In the genomic region with DNA sequence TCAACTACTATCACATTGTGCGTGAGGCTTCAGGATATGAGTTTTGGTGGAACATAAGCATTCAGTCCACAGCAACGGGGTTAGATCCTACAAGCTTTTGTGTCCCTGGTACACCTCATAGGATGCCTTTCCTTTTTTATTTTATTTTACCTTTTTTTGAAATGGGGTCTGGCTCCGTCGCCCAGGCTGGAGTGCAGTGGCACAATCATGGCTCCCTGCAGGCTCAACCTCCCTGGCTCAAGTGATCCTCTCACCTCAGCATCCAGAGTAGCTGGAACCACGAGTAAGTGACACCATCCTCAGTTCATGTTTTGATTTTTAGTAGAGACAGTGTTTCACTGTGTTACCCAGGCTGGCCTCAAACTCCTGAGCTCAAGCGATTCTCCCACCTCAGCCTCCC, we compare ENCODE assay signal across 17 cellular contexts.
"Had no signal": no experiment of that assay in that cellular context is flagged by ENCODE, and none has a peak within 500 bp of the region (broad histone marks: within the 10 kb centered on the region; RNA-seq: fewer than 3 reads in every experiment).

No MANE protein-coding gene starts in this region.

- H3K9me3 Mint-ChIP-seq: activated B cell treated with CpG ODN at 0.5 μM for 24 hours; activated CD4-positive, alpha-beta T cell treated with anti-CD3 and anti-CD28 coated beads, Interleukin-2, amount 10 ng/mL, durations not matched to agents 24 days and 14 days; activated naive CD8-positive, alpha-beta T cell treated with anti-CD3 and anti-CD28 coated beads for 36 hours; activated T-cell treated with anti-CD3 and anti-CD28 coated beads, Interleukin-2, amount 50 U/mL, for 72 hours; effector memory CD8-positive, alpha-beta T cell; natural killer cell; stimulated activated naive CD8-positive, alpha-beta T cell treated with anti-CD3 and anti-CD28 coated beads, Interleukin-15, Interleukin-2, amounts not matched to agents 100 ng/mL and 50 ng/mL, for 24 hours; T-helper 2 cell treated with Interferon-gamma antibody and Interleukin-4, amounts not matched to agents 5 μg/mL and 100 μg/mL, for 36 hours had no signal

- DNase-seq: activated B cell treated with CpG ODN at 0.5 μM for 24 hours; activated CD4-positive, alpha-beta T cell treated with anti-CD3 and anti-CD28 coated beads, Interleukin-2, amount 10 ng/mL, durations not matched to agents 24 days and 14 days; activated CD8-positive, alpha-beta memory T cell treated with anti-CD3 and anti-CD28 coated beads, Interleukin-2, amount 50 U/mL, for 48 hours; activated CD8-positive, alpha-beta T cell treated with anti-CD3 and anti-CD28 coated beads, Interleukin-2, amount 10 ng/mL, durations not matched to agents 7 days and 5 days; activated gamma-delta T cell treated with Interleukin-2 at 50 U/mL for 16 hours; activated naive CD8-positive, alpha-beta T cell treated with anti-CD3 and anti-CD28 coated beads for 36 hours; activated T-cell treated with anti-CD3 and anti-CD28 coated beads, Interleukin-2, amount 50 U/mL, for 72 hours; dermis blood vessel endothelial cell; effector memory CD8-positive, alpha-beta T cell; hippocampal formation; left lung; natural killer cell had no signal

- H3K4me3 ChIP-seq: left lung, skin epidermis, suprapubic skin had no signal

- H3K9me3 ChIP-seq: left lung, suprapubic skin had no signal

- H3K27me3 ChIP-seq: left lung, suprapubic skin had no signal

- H3K27me3 Mint-ChIP-seq: activated CD4-positive, alpha-beta T cell treated with anti-CD3 and anti-CD28 coated beads, Interleukin-2, amount 10 ng/mL, durations not matched to agents 24 days and 14 days; stimulated activated naive CD8-positive, alpha-beta T cell treated with anti-CD3 and anti-CD28 coated beads, Interleukin-15, Interleukin-2, amounts not matched to agents 100 ng/mL and 50 ng/mL, for 24 hours had no signal

- H3K36me3 ChIP-seq: left lung, suprapubic skin had no signal

- H3K27ac Mint-ChIP-seq: activated B cell treated with CpG ODN at 0.5 μM for 24 hours; activated CD4-positive, alpha-beta T cell treated with anti-CD3 and anti-CD28 coated beads, Interleukin-2, amount 10 ng/mL, durations not matched to agents 24 days and 14 days; activated CD8-positive, alpha-beta T cell treated with anti-CD3 and anti-CD28 coated beads, Interleukin-2, amount 10 ng/mL, durations not matched to agents 7 days and 5 days; activated naive CD8-positive, alpha-beta T cell treated with anti-CD3 and anti-CD28 coated beads for 36 hours; activated T-cell treated with anti-CD3 and anti-CD28 coated beads, Interleukin-2, amount 50 U/mL, for 72 hours; effector memory CD8-positive, alpha-beta T cell; natural killer cell; T-helper 2 cell treated with Interferon-gamma antibody and Interleukin-4, amounts not matched to agents 5 μg/mL and 100 μg/mL, for 36 hours had no signal

- H3K4me3 Mint-ChIP-seq: activated B cell treated with CpG ODN at 0.5 μM for 24 hours; activated CD4-positive, alpha-beta T cell treated with anti-CD3 and anti-CD28 coated beads, Interleukin-2, amount 10 ng/mL, durations not matched to agents 24 days and 14 days; activated CD8-positive, alpha-beta T cell treated with anti-CD3 and anti-CD28 coated beads, Interleukin-2, amount 10 ng/mL, durations not matched to agents 7 days and 5 days; activated naive CD8-positive, alpha-beta T cell treated with anti-CD3 and anti-CD28 coated beads for 36 hours; activated T-cell treated with anti-CD3 and anti-CD28 coated beads, Interleukin-2, amount 50 U/mL, for 72 hours; effector memory CD8-positive, alpha-beta T cell; natural killer cell; stimulated activated naive CD8-positive, alpha-beta T cell treated with anti-CD3 and anti-CD28 coated beads, Interleukin-15, Interleukin-2, amounts not matched to agents 100 ng/mL and 50 ng/mL, for 24 hours; T-helper 2 cell treated with Interferon-gamma antibody and Interleukin-4, amounts not matched to agents 5 μg/mL and 100 μg/mL, for 36 hours had no signal

- FAIRE-seq: keratinocyte had no signal

- H3K4me1 Mint-ChIP-seq: activated B cell treated with CpG ODN at 0.5 μM for 24 hours; activated CD4-positive, alpha-beta T cell treated with anti-CD3 and anti-CD28 coated beads, Interleukin-2, amount 10 ng/mL, durations not matched to agents 24 days and 14 days; natural killer cell had no signal

- H3K4me1 ChIP-seq: left lung, suprapubic skin had no signal

- H3K36me3 Mint-ChIP-seq: activated naive CD8-positive, alpha-beta T cell treated with anti-CD3 and anti-CD28 coated beads for 36 hours; natural killer cell had no signal

- H3K27ac ChIP-seq: suprapubic skin had no signal
